12 cellular contexts compared by ENCODE assay signal in the genomic region with DNA sequence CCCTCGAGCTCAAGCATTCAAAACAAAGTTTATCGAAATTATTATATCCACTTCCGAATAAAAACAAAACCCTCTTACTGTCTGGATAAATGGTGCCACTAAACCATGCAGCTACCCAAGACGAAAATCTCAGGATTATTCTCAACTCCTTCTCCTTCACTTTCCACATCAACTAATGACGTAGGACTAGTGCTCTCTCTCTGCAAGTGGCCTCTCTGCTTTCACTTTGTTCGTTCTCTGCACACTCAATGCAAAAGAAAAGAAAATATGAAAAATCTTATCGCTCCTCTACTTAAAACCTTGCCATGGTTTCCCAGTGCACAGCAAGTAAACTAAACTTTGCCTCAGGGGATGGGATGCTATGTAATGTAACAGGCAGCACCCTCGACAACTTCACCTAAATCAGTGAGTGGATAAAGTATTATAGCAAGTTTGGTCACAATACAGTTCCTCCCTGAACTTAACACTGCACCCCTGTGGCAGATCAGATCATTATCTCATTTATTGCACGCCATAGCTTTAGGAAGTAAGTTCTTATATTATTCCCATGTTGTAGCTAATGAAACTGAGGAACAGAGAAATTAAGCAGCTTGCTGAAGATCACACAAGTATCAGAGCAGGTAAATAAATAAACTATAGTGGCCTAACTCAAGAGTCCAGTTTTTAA.
DNase-seq lines count a peak whose midpoint lies in the region; ATAC-seq, FAIRE-seq and TF ChIP-seq lines count a peak whose summit lies in the region.
"Had no signal": no experiment of that assay in that cellular context is flagged by ENCODE, and none has a peak within 500 bp of the region (broad histone marks: within the 10 kb centered on the region; RNA-seq: fewer than 3 reads in every experiment).

No MANE protein-coding gene starts in this region.

- no peaks in the 10 kb centered on the region for H3K4me1 ChIP-seq in endodermal cell (ENCODE audit: control insufficient read depth, insufficient read depth, low read length)
- H3K4me1 ChIP-seq: Peyer's patch had no signal

- no peaks in the 10 kb centered on the region for H3K27me3 Mint-ChIP-seq in activated naive CD4-positive, alpha-beta T cell treated with anti-CD3 and anti-CD28 coated beads for 36 hours (ENCODE audit: low read depth)
- H3K27me3 Mint-ChIP-seq in endodermal cell (ENCODE audit: insufficient read depth), result no peaks in the 10 kb centered on the region

- H3K9me3 ChIP-seq in endodermal cell (ENCODE audit: control insufficient read depth, low read length), result no peaks in the 10 kb centered on the region
- H3K9me3 ChIP-seq: Peyer's patch had no signal

- no peak for ATAC-seq in GM18511 (IDR thresholded peaks at IDR 0.05; ENCODE audit: unreplicated experiment)

- no peak overlapping the region for H3K27ac ChIP-seq in endodermal cell (ENCODE audit: low read depth, low read length)
- H3K27ac ChIP-seq: Peyer's patch had no signal

- CTCF ChIA-PET in activated naive CD4-positive, alpha-beta T cell treated with anti-CD3 and anti-CD28 coated beads for 36 hours (lab: Charles Lee), result no interaction called here

- DNase-seq in activated naive CD4-positive, alpha-beta T cell treated with anti-CD3 and anti-CD28 coated beads for 36 hours, result no peak
- no peak for DNase-seq in activated naive CD4-positive, alpha-beta T cell (lab: John Stamatoyannopoulos, UW)
- DNase-seq in Jurkat, Clone E6-1 (ENCODE audit: low read depth, low spot score), result peak; percentile 32
- DNase-seq in urothelium cell line (ENCODE audit: low spot score) (no peak), endodermal cell (no peak)
- no peak for DNase-seq in stimulated activated CD4-positive, alpha-beta T cell treated with anti-CD3 and anti-CD28 coated beads, Interleukin-15, amount 100 ng/mL, for 24 hours
- DNase-seq: head of caudate nucleus, NCI-H2081, Peyer's patch had no signal

- WGBS in endodermal cell (ENCODE audit: insufficient coverage in 1 of 2, insufficient read length in 1 of 2), 2 experiments, result 92 to 95% methylated on average over 8 to 9 of the region's 9 CpGs

- peak; percentile 17 for FAIRE-seq in urothelium cell line (lab: Jason Lieb, UNC)
- FAIRE-seq: G401.6 had no signal

- no peaks in the 10 kb centered on the region for H3K9me3 Mint-ChIP-seq in activated naive CD4-positive, alpha-beta T cell treated with anti-CD3 and anti-CD28 coated beads for 36 hours
- no peaks in the 10 kb centered on the region for H3K9me3 Mint-ChIP-seq in endodermal cell

- no peak for TF ChIP-seq CTCF in WI38 (IDR thresholded peaks at IDR 0.05; ENCODE audit: low read depth, low read length)
- TF ChIP-seq CTCF in endodermal cell (conservative IDR thresholded peaks at IDR 0.05), result no peak

- peaks cover 9% of the 10 kb centered on the region for H3K4me1 Mint-ChIP-seq in activated naive CD4-positive, alpha-beta T cell treated with anti-CD3 and anti-CD28 coated beads for 36 hours (ENCODE audit: low read depth)
- no peaks in the 10 kb centered on the region for H3K4me1 Mint-ChIP-seq in endodermal cell

- intact Hi-C loops in activated naive CD4-positive, alpha-beta T cell treated with anti-CD3 and anti-CD28 coated beads for 36 hours (cut with micrococcal nuclease), result no loop called here

- no peak overlapping the region for H3K9ac ChIP-seq in endodermal cell (ENCODE audit: extremely low read depth, low read length, poor library complexity, severe bottlenecking)

- no peak overlapping the region for H3K27ac Mint-ChIP-seq in activated naive CD4-positive, alpha-beta T cell treated with anti-CD3 and anti-CD28 coated beads for 36 hours
- H3K27ac Mint-ChIP-seq in endodermal cell, result no peak overlapping the region

- no peaks in the 10 kb centered on the region for H3K36me3 ChIP-seq in endodermal cell (ENCODE audit: control insufficient read depth, insufficient read depth, low read length)
- H3K36me3 ChIP-seq: Peyer's patch had no signal

- no peaks in the 10 kb centered on the region for H3K36me3 Mint-ChIP-seq in activated naive CD4-positive, alpha-beta T cell treated with anti-CD3 and anti-CD28 coated beads for 36 hours (ENCODE audit: low read depth)
- H3K36me3 Mint-ChIP-seq in endodermal cell (ENCODE audit: low read depth), result no peaks in the 10 kb centered on the region

- H3K27me3 ChIP-seq in endodermal cell (ENCODE audit: control insufficient read depth, insufficient read depth, low read length, poor library complexity, severe bottlenecking), result no peaks in the 10 kb centered on the region
- H3K27me3 ChIP-seq: Peyer's patch had no signal

- peak overlapping the region; percentile 12 for H3K4me3 Mint-ChIP-seq in activated naive CD4-positive, alpha-beta T cell treated with anti-CD3 and anti-CD28 coated beads for 36 hours
- H3K4me3 Mint-ChIP-seq in endodermal cell, result no peak overlapping the region

- H3K4me3 ChIP-seq in Jurkat, Clone E6-1 (ENCODE audit: low read length), result no peak overlapping the region
- peak overlapping the region; percentile 31 for H3K4me3 ChIP-seq in WI38 (ENCODE audit: low read depth, low read length)
- no peak overlapping the region for H3K4me3 ChIP-seq in endodermal cell (ENCODE audit: low read length)
- H3K4me3 ChIP-seq: Peyer's patch had no signal
